ENCODE assay signal across 24 cellular contexts in the genomic region with DNA sequence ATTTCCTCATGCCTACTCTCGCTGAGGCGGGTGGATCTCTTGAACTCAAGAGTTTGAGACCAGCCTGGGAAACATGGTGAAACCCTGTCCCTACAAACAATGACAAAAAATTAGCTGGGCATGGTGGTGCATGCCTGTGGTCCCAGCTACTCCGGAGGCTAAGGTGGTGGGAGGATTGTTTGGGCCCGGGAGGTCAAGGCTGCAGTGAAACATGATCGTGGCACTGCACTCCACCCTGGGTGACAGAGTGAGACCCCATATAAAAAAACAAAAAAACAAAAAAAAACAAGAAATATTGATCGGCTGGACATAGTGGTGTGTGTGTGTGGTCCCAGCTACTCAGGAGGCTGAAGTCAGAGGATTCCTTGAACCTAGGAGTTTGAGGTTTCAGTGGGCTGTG.
"Had no signal": no experiment of that assay in that cellular context is flagged by ENCODE, and none has a peak within 500 bp of the region (broad histone marks: within the 10 kb centered on the region; RNA-seq: fewer than 3 reads in every experiment).

No MANE protein-coding gene starts in this region.

- H3K27ac Mint-ChIP-seq: activated CD4-positive, alpha-beta memory T cell treated with anti-CD3 and anti-CD28 coated beads for 36 hours; activated CD4-positive, alpha-beta T cell treated with anti-CD3 and anti-CD28 coated beads, Interleukin-2, amount 10 ng/mL, durations not matched to agents 7 days and 5 days; activated naive CD4-positive, alpha-beta T cell treated with anti-CD3 and anti-CD28 coated beads for 36 hours; activated naive CD8-positive, alpha-beta T cell; activated T-helper 17 cell treated with anti-CD3 and anti-CD28 coated beads, Interleukin-2, amount 50 U/mL, for 72 hours; brain had no signal

- H3K36me3 Mint-ChIP-seq: activated CD4-positive, alpha-beta memory T cell treated with anti-CD3 and anti-CD28 coated beads for 36 hours; activated naive CD8-positive, alpha-beta T cell; brain had no signal

- ATAC-seq: activated T-helper 17 cell treated with anti-CD3 and anti-CD28 coated beads, Interleukin-2, amount 50 U/mL, for 72 hours had no signal

- H3K4me2 ChIP-seq: KMS-11, PC-9 had no signal

- H3K4me1 Mint-ChIP-seq: activated T-helper 17 cell treated with anti-CD3 and anti-CD28 coated beads, Interleukin-2, amount 50 U/mL, for 72 hours; central memory CD8-positive, alpha-beta T cell had no signal

- DNase-seq: activated CD4-positive, alpha-beta memory T cell treated with anti-CD3 and anti-CD28 coated beads for 36 hours; activated CD4-positive, alpha-beta T cell treated with anti-CD3 and anti-CD28 coated beads, Interleukin-2, amount 10 ng/mL, durations not matched to agents 7 days and 5 days; activated CD4-positive, CD25-positive, alpha-beta regulatory T cell; activated CD8-positive, alpha-beta memory T cell treated with anti-CD3 and anti-CD28 coated beads for 24 hours; activated gamma-delta T cell; activated naive CD4-positive, alpha-beta T cell treated with anti-CD3 and anti-CD28 coated beads for 36 hours; activated T-cell treated with anti-CD3 and anti-CD28 coated beads, Interleukin-2, amount 50 U/mL, for 48 hours; amygdala; MG63; NCI-H1105 treated with DMSO at 0.1 percent for 48 hours; NCI-H1436 treated with DMSO at 0.1 percent for 48 hours; NCI-H187; NCI-H2081 treated with DMSO at 0.1 percent for 48 hours; NCI-H446; NCI-H524; SIG-M5 had no signal

- H2AFZ ChIP-seq: PC-9 had no signal

- H3K36me3 ChIP-seq: MG63 had no signal

- H3K9me3 ChIP-seq: MG63 had no signal

- H3K27me3 Mint-ChIP-seq: activated CD4-positive, alpha-beta memory T cell treated with anti-CD3 and anti-CD28 coated beads for 36 hours; activated naive CD8-positive, alpha-beta T cell; activated T-helper 17 cell treated with anti-CD3 and anti-CD28 coated beads, Interleukin-2, amount 50 U/mL, for 72 hours had no signal

- H3K27me3 ChIP-seq: MG63 had no signal

- H3K4me3 ChIP-seq: MG63, PC-9 had no signal

- H3K4me3 Mint-ChIP-seq: activated CD4-positive, alpha-beta memory T cell treated with anti-CD3 and anti-CD28 coated beads for 36 hours; activated CD4-positive, alpha-beta T cell treated with anti-CD3 and anti-CD28 coated beads, Interleukin-2, amount 10 ng/mL, durations not matched to agents 7 days and 5 days; activated naive CD4-positive, alpha-beta T cell treated with anti-CD3 and anti-CD28 coated beads for 36 hours; activated naive CD8-positive, alpha-beta T cell; activated T-helper 17 cell treated with anti-CD3 and anti-CD28 coated beads, Interleukin-2, amount 50 U/mL, for 72 hours; brain; central memory CD8-positive, alpha-beta T cell had no signal

- FAIRE-seq: astrocyte had no signal

- H3K9ac ChIP-seq: KMS-11 had no signal

- H3K9me3 Mint-ChIP-seq: activated CD4-positive, alpha-beta memory T cell treated with anti-CD3 and anti-CD28 coated beads for 36 hours; activated CD4-positive, alpha-beta T cell treated with anti-CD3 and anti-CD28 coated beads, Interleukin-2, amount 10 ng/mL, durations not matched to agents 7 days and 5 days; activated naive CD4-positive, alpha-beta T cell treated with anti-CD3 and anti-CD28 coated beads for 36 hours; activated T-helper 17 cell treated with anti-CD3 and anti-CD28 coated beads, Interleukin-2, amount 50 U/mL, for 72 hours; brain; central memory CD8-positive, alpha-beta T cell had no signal

- H3K27ac ChIP-seq: KMS-11, PC-9, VCaP had no signal
